Comparison of ENCODE assay signal across 11 cellular contexts in genomic region chr5:80198920-80199319, GRCh38. TPM values are rescaled to one million over a fixed set of nuclear protein-coding genes. Genes with fewer than 3 reads are reported as not detected.
DNase-seq lines count a peak whose midpoint lies in the region; ATAC-seq and TF ChIP-seq lines count a peak whose summit lies in the region.
"Had no signal": no experiment of that assay in that cellular context is flagged by ENCODE, and none has a peak within 500 bp of the region (broad histone marks: within the 10 kb centered on the region; RNA-seq: fewer than 3 reads in every experiment).

No MANE protein-coding gene starts in this region.

- WGBS in heart right ventricle, 2 donors, result 92% methylated on average over 3 of the region's 3 CpGs
- 75 to 89% methylated on average over 3 of the region's 3 CpGs for WGBS in lung, 2 donors
- 76 to 87% methylated on average over 3 of the region's 3 CpGs for WGBS in upper lobe of left lung, 2 donors

- peaks cover 0 to 27% (median 5%) of the 10 kb centered on the region in 9 donors for H3K36me3 ChIP-seq in heart right ventricle
- H3K36me3 ChIP-seq in lung (ENCODE audit: control insufficient read depth in 2 of 2, insufficient read depth in 2 of 2, low read length in 2 of 2), result no peaks in the 10 kb centered on the region
- peaks cover 0 to 14% (median 0%) of the 10 kb centered on the region in 4 donors for H3K36me3 ChIP-seq in upper lobe of left lung
- H3K36me3 ChIP-seq: pancreas had no signal

- peaks cover 52% of the 10 kb centered on the region for H3K36me3 Mint-ChIP-seq in activated naive CD8-positive, alpha-beta T cell treated with anti-CD3 and anti-CD28 coated beads, Interleukin-2, amount 10 ng/mL, durations not matched to agents 7 days and 5 days

- TF ChIP-seq EP300 in upper lobe of left lung (IDR thresholded peaks at IDR 0.05), result no peak

- POLR2A ChIA-PET in activated naive CD8-positive, alpha-beta T cell treated with anti-CD3 and anti-CD28 coated beads, Interleukin-2, amount 10 ng/mL, durations not matched to agents 7 days and 5 days (lab: Charles Lee), result interaction anchor here (0.6 to 1.4 kb wide), 2 partner anchors 9 to 16 kb away, joined by 3 read pairs; no protein-coding TSS in a partner anchor

- peak in 3 of 8 donors; percentile 4 to 37 (median 12) for ATAC-seq in heart right ventricle
- no peak for ATAC-seq in Right ventricle myocardium inferior
- ATAC-seq in activated naive CD8-positive, alpha-beta T cell treated with anti-CD3 and anti-CD28 coated beads, Interleukin-2, amount 10 ng/mL, durations not matched to agents 7 days and 5 days (ENCODE audit: low read depth), result peak; percentile 19
- ATAC-seq in lung (ENCODE audit: insufficient read depth, low FRiP score), result peak; percentile 65
- peak; percentile 41 to 80 for ATAC-seq in upper lobe of left lung (ENCODE audit: low FRiP score in 2 of 2)
- no peak for ATAC-seq in HG03097 (IDR thresholded peaks at IDR 0.05; ENCODE audit: low FRiP score, unreplicated experiment)

- H3K4me1 Mint-ChIP-seq in activated naive CD8-positive, alpha-beta T cell treated with anti-CD3 and anti-CD28 coated beads, Interleukin-2, amount 10 ng/mL, durations not matched to agents 7 days and 5 days, result peaks cover 45% of the 10 kb centered on the region

- H3K4me3 ChIP-seq in heart right ventricle, result no peak overlapping the region
- no peak overlapping the region for H3K4me3 ChIP-seq in lung
- no peak overlapping the region for H3K4me3 ChIP-seq in upper lobe of left lung
- H3K4me3 ChIP-seq: pancreas had no signal

- H3K27ac Mint-ChIP-seq in activated naive CD8-positive, alpha-beta T cell treated with anti-CD3 and anti-CD28 coated beads, Interleukin-2, amount 10 ng/mL, durations not matched to agents 7 days and 5 days, result peak overlapping the region; percentile 36

- H3K27me3 Mint-ChIP-seq in activated naive CD8-positive, alpha-beta T cell treated with anti-CD3 and anti-CD28 coated beads, Interleukin-2, amount 10 ng/mL, durations not matched to agents 7 days and 5 days, result no peaks in the 10 kb centered on the region

- H3K9me3 ChIP-seq in heart right ventricle, result no peaks in the 10 kb centered on the region
- H3K9me3 ChIP-seq in lung (ENCODE audit: control insufficient read depth in 2 of 2, insufficient read depth in 1 of 2, low read length in 1 of 2), result no peaks in the 10 kb centered on the region
- H3K9me3 ChIP-seq in upper lobe of left lung, result no peaks in the 10 kb centered on the region
- H3K9me3 ChIP-seq: pancreas had no signal

- DNase-seq in heart right ventricle, result no peak
- DNase-seq in Right ventricle myocardium inferior (ENCODE audit: missing footprints), result no peak
- no peak for DNase-seq in activated naive CD8-positive, alpha-beta T cell treated with anti-CD3 and anti-CD28 coated beads, Interleukin-2, amount 10 ng/mL, durations not matched to agents 7 days and 5 days
- peak; percentile 44 for DNase-seq in lung (ENCODE audit: low spot score)
- DNase-seq in upper lobe of left lung, result peak in 1 of 2 donors; percentile 69
- no peak for DNase-seq in SIG-M5 treated with dmso at 0.1 percent for 504 hours (lab: John Stamatoyannopoulos, UW; ENCODE audit: unreplicated experiment)
- no peak for DNase-seq in mesenteric fat pad (ENCODE audit: low spot score)
- DNase-seq: NCI-H1694; pancreas; stimulated activated CD8-positive, alpha-beta memory T cell treated with anti-CD3 and anti-CD28 coated beads, Interleukin-4, amount 100 ng/mL, for 48 hours had no signal

- TF ChIP-seq CTCF in heart right ventricle (IDR thresholded peaks at IDR 0.05) (no peak), lung (IDR thresholded peaks at IDR 0.05; ENCODE audit: control extremely low read depth, extremely low read depth) (no peak), upper lobe of left lung (IDR thresholded peaks at IDR 0.05) (no peak)

- intact Hi-C loops in heart right ventricle (cut with DNase I), result loop anchor here in 1 of 10 donors (10.0 kb wide), 1 partner anchor 56 kb away; the partner anchor contains the start of gene SERINC5
- intact Hi-C loops in Right ventricle myocardium inferior (cut with DNase I), result loop anchor here (10.0 kb wide), 1 partner anchor 94 kb away; no protein-coding TSS in a partner anchor

- H3K9me3 Mint-ChIP-seq in activated naive CD8-positive, alpha-beta T cell treated with anti-CD3 and anti-CD28 coated beads, Interleukin-2, amount 10 ng/mL, durations not matched to agents 7 days and 5 days, result no peaks in the 10 kb centered on the region

- no peak for TF ChIP-seq POLR2A in upper lobe of left lung (IDR thresholded peaks at IDR 0.05)

- H3K27me3 ChIP-seq in heart right ventricle (no peaks in the 10 kb centered on the region), lung (ENCODE audit: control insufficient read depth, insufficient read depth) (no peaks in the 10 kb centered on the region), upper lobe of left lung (no peaks in the 10 kb centered on the region)
- H3K27me3 ChIP-seq: pancreas had no signal

- H3K4me1 ChIP-seq in heart right ventricle (peaks cover 9 to 63% (median 34%) of the 10 kb centered on the region in 9 donors), lung (ENCODE audit: control insufficient read depth in 2 of 2, insufficient read depth in 2 of 2, low read length in 2 of 2) (peaks cover 13 to 14% of the 10 kb centered on the region in 2 donors), upper lobe of left lung (peaks cover 6 to 29% (median 21%) of the 10 kb centered on the region in 4 donors)

- H3K27ac ChIP-seq in heart right ventricle, result peak overlapping the region in 8 of 10 donors; percentile 42 to 71 (median 63)
- H3K27ac ChIP-seq in lung (ENCODE audit: low read depth in 1 of 2, low read length in 1 of 2), result peak overlapping the region; percentile 13 to 80
- peak overlapping the region; percentile 50 to 68 (median 66) for H3K27ac ChIP-seq in upper lobe of left lung
- H3K27ac ChIP-seq: pancreas had no signal

- H3K4me3 Mint-ChIP-seq in activated naive CD8-positive, alpha-beta T cell treated with anti-CD3 and anti-CD28 coated beads, Interleukin-2, amount 10 ng/mL, durations not matched to agents 7 days and 5 days, result no peak overlapping the region

RNA-seq across cellular contexts. Expression of gene SERINC5, which starts 56.9 kb away (rescaled TPM):
- total RNA-seq in heart right ventricle, result 10 to 100 TPM; 13.2 to 21.9 (median 15.8) TPM
- polyA plus RNA-seq in heart right ventricle, result 1 to 10 TPM; 2.3 to 2.7 TPM
- total RNA-seq in Right ventricle myocardium inferior, result 14.5 TPM
- total RNA-seq in activated naive CD8-positive, alpha-beta T cell treated with anti-CD3 and anti-CD28 coated beads, Interleukin-2, amount 10 ng/mL, durations not matched to agents 7 days and 5 days, result 10 to 100 TPM; 70.2 to 78.3 TPM
- total RNA-seq in lung, result 10 to 100 TPM; 41.2 to 84.5 TPM
- polyA plus RNA-seq in lung, result 1 to 10 TPM; 6.2 to 6.5 TPM
- total RNA-seq in upper lobe of left lung, result 10 to 100 TPM; 27.3 to 62.4 (median 41.3) TPM
- 40.7 TPM for total RNA-seq in mesenteric fat pad

Comparison
In these comparisons a context has a peak if more than half of its experiments do, and no peak if none do; other contexts are left out.
1. ATAC-seq: peak in activated naive CD8-positive, alpha-beta T cell treated with anti-CD3 and anti-CD28 coated beads, Interleukin-2, amount 10 ng/mL, durations not matched to agents 7 days and 5 days (single experiment), lung (single experiment) and upper lobe of left lung (2 of 2); none in Right ventricle myocardium inferior (single experiment) and HG03097 (single experiment).
2. Peak in every context shown above with its lines, with median percentiles within 50 percentile points of each other: H3K27ac ChIP-seq.